ENCODE assay signal across 1 cellular context in the genomic region with DNA sequence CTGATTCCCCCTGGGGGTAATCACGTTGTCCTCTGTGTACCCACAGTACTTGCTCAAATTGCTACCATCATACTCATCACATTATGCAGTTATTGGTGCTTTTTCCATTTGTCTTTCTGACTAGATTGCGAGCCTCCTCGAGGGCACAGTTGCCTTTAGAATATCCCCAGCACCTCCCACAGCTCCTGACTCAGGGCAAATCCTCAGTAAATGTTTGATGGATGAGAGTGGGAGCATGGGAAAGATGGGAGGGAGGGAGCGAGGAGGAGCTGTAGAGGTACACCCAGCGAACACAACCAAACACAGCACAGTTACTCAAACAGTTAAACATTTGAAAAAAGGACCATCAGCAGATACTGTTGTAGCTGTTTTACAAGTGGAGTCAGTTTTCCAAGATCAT.
TF ChIP-seq lines count a peak whose summit lies in the region.

No MANE protein-coding gene starts in this region.

TF ChIP-seq in HepG2, 621 proteins besides CTCF, POLR2A, EP300 and RAD21:
- TF ChIP-seq STAT6 (CRISPR knock-in tag; IDR thresholded peaks at IDR 0.05; ENCODE audit: borderline replicate concordance) (no peak), MXI1 (IDR thresholded peaks at IDR 0.05; ENCODE audit: borderline replicate concordance, low read depth, low read length) (no peak), HNRNPL (IDR thresholded peaks at IDR 0.05; ENCODE audit: low read depth, low read length) (no peak), SP5 (CRISPR knock-in tag; IDR thresholded peaks at IDR 0.05; ENCODE audit: borderline replicate concordance, low read depth) (no peak), ZNF12 (CRISPR knock-in tag; IDR thresholded peaks at IDR 0.05) (no peak), NFKB2 (CRISPR knock-in tag; IDR thresholded peaks at IDR 0.05; ENCODE audit: borderline replicate concordance) (no peak), ZNF34 (CRISPR knock-in tag; IDR thresholded peaks at IDR 0.05; ENCODE audit: borderline replicate concordance) (no peak), TP53 (CRISPR knock-in tag; conservative IDR thresholded peaks at IDR 0.05) (no peak), NRL (CRISPR knock-in tag; IDR thresholded peaks at IDR 0.05; ENCODE audit: borderline replicate concordance) (no peak), DPF2 (CRISPR knock-in tag; IDR thresholded peaks at IDR 0.05; ENCODE audit: borderline replicate concordance, low read depth) (no peak), XBP1 (CRISPR knock-in tag; IDR thresholded peaks at IDR 0.05) (no peak), FOXO1 (CRISPR knock-in tag; IDR thresholded peaks at IDR 0.05) (no peak), BCLAF1 (IDR thresholded peaks at IDR 0.05) (no peak)
TF ChIP-seq in HepG2: peak in this region for 0.
